Comparison of ENCODE assay signal across 16 cellular contexts in genomic region chr21:44702973-44703730, GRCh38. TPM values are rescaled to one million over a fixed set of nuclear protein-coding genes. Genes with fewer than 3 reads are reported as not detected.
DNase-seq lines count a peak whose midpoint lies in the region; TF ChIP-seq lines count a peak whose summit lies in the region.
"Had no signal": no experiment of that assay in that cellular context is flagged by ENCODE, and none has a peak within 500 bp of the region (broad histone marks: within the 10 kb centered on the region; RNA-seq: fewer than 3 reads in every experiment).

No MANE protein-coding gene starts in this region.

- H3K79me2 ChIP-seq in neural progenitor cell (ENCODE audit: low read depth) = no peaks in the 10 kb centered on the region

- H3K27me3 Mint-ChIP-seq in neural progenitor cell (ENCODE audit: insufficient read depth, low read depth) = peaks cover 63% of the 10 kb centered on the region

- peaks cover 3% of the 10 kb centered on the region for H4K20me1 ChIP-seq in neural progenitor cell (ENCODE audit: low read depth)

- H3K4me1 Mint-ChIP-seq in neural progenitor cell = peaks cover 56% of the 10 kb centered on the region
- H3K4me1 Mint-ChIP-seq: activated CD4-positive, alpha-beta memory T cell treated with anti-CD3 and anti-CD28 coated beads, Interleukin-2, amount 10 ng/mL, durations not matched to agents 7 days and 5 days had no signal

- H3K9me3 Mint-ChIP-seq in neural progenitor cell = peaks cover 2% of the 10 kb centered on the region

- H3K9ac ChIP-seq in neural progenitor cell = no peak overlapping the region
- H3K9ac ChIP-seq: BLaER1 treated with 17β-estradiol and CSF1 and Interleukin-3, amounts not matched to agents 10 nM and 100 nM had no signal

- H3K4me3 ChIP-seq in H7 (ENCODE audit: insufficient read depth, low read depth, low read length) (no peak overlapping the region), SJSA1 (no peak overlapping the region), neural progenitor cell (no peak overlapping the region)
- H3K4me3 ChIP-seq: ascending aorta; BLaER1 treated with 17β-estradiol and CSF1 and Interleukin-3, amounts not matched to agents 10 nM and 100 nM; gastroesophageal sphincter; thyroid gland had no signal

- H3K27me3 ChIP-seq in H7 (ENCODE audit: control insufficient read depth, insufficient read depth, low read length) (peaks cover 37% of the 10 kb centered on the region), SJSA1 (replicated peaks) (peaks cover 38% of the 10 kb centered on the region), neural progenitor cell (peaks cover 61% of the 10 kb centered on the region)
- H3K27me3 ChIP-seq: ascending aorta had no signal

- H3K4me3 Mint-ChIP-seq in neural progenitor cell = no peak overlapping the region
- H3K4me3 Mint-ChIP-seq: activated CD4-positive, alpha-beta memory T cell treated with anti-CD3 and anti-CD28 coated beads, Interleukin-2, amount 10 ng/mL, durations not matched to agents 7 days and 5 days had no signal

- H2AFZ ChIP-seq in neural progenitor cell (replicated peaks) = no peak overlapping the region

- H3K4me2 ChIP-seq in neural progenitor cell = no peak overlapping the region
- H3K4me2 ChIP-seq: BLaER1 treated with 17β-estradiol and CSF1 and Interleukin-3, amounts not matched to agents 10 nM and 100 nM had no signal

- no peaks in the 10 kb centered on the region for H3K36me3 Mint-ChIP-seq in neural progenitor cell

- H3K27ac ChIP-seq in SJSA1 (no peak overlapping the region), neural progenitor cell (no peak overlapping the region)
- H3K27ac ChIP-seq: ascending aorta; BLaER1 treated with 17β-estradiol and CSF1 and Interleukin-3, amounts not matched to agents 10 nM and 100 nM; gastroesophageal sphincter; thyroid gland had no signal

- H3F3A ChIP-seq in neural progenitor cell (ENCODE audit: low read depth) = no peaks in the 10 kb centered on the region

- DNase-seq in H7 = peak; percentile 62
- peak; percentile 82 for DNase-seq in NCI-H146 (lab: John Stamatoyannopoulos, UW)
- peak; percentile 7 to 41 for DNase-seq in SJSA1 (ENCODE audit: low read depth in 1 of 2, low spot score in 2 of 2)
- no peak for DNase-seq in neural progenitor cell (ENCODE audit: low spot score)
- no peak for DNase-seq in SIG-M5 treated with dmso at 0.1 percent for 504 hours (lab: John Stamatoyannopoulos, UW; ENCODE audit: unreplicated experiment)
- no peak for DNase-seq in epidermal melanocyte (ENCODE audit: insufficient read length, low spot score)
- DNase-seq in middle frontal gyrus (ENCODE audit: extremely low spot score, low spot score) = no peak
- DNase-seq: activated CD4-positive, alpha-beta memory T cell treated with anti-CD3 and anti-CD28 coated beads, Interleukin-2, amount 10 ng/mL, durations not matched to agents 7 days and 5 days; NCI-H226; right cardiac atrium; stimulated activated CD4-positive, alpha-beta T cell treated with anti-CD3 and anti-CD28 coated beads, Interleukin-2, amount 100 ng/mL, for 48 hours; thyroid gland had no signal

- H3K36me3 ChIP-seq in H7 (replicated peaks; ENCODE audit: control insufficient read depth, insufficient read depth, low read length) = no peaks in the 10 kb centered on the region
- H3K36me3 ChIP-seq in SJSA1 = no peaks in the 10 kb centered on the region
- no peaks in the 10 kb centered on the region for H3K36me3 ChIP-seq in neural progenitor cell
- H3K36me3 ChIP-seq: ascending aorta; BLaER1 treated with 17β-estradiol and CSF1 and Interleukin-3, amounts not matched to agents 10 nM and 100 nM; gastroesophageal sphincter; thyroid gland had no signal

- peak overlapping the region; percentile 29 for H3K27ac Mint-ChIP-seq in neural progenitor cell
- H3K27ac Mint-ChIP-seq: activated CD4-positive, alpha-beta memory T cell treated with anti-CD3 and anti-CD28 coated beads, Interleukin-2, amount 10 ng/mL, durations not matched to agents 7 days and 5 days had no signal

- H3K9me3 ChIP-seq in SJSA1 (replicated peaks) (no peaks in the 10 kb centered on the region), neural progenitor cell (ENCODE audit: low read depth) (no peaks in the 10 kb centered on the region)
- H3K9me3 ChIP-seq: ascending aorta, gastroesophageal sphincter, thyroid gland had no signal

- H3K4me1 ChIP-seq in SJSA1 (replicated peaks) = no peaks in the 10 kb centered on the region
- H3K4me1 ChIP-seq in neural progenitor cell = peaks cover 39% of the 10 kb centered on the region
- H3K4me1 ChIP-seq: ascending aorta, gastroesophageal sphincter had no signal

- TF ChIP-seq CTCF in neural progenitor cell (IDR thresholded peaks at IDR 0.05) = no peak

RNA-seq across cellular contexts. Expression of gene KRTAP10-12, which starts 6.2 kb away (rescaled TPM):
- not detected in 2 replicates for total RNA-seq in H7 (2014; rRNA removed; shearing (Covaris generic))
- not detected in 2 replicates for total RNA-seq in SJSA1 (2014; rRNA removed; shearing (Covaris generic))
- not detected in 2 replicates for total RNA-seq in neural progenitor cell (ENCODE audit: low replicate concordance)
- total RNA-seq: activated CD4-positive, alpha-beta memory T cell treated with anti-CD3 and anti-CD28 coated beads, Interleukin-2, amount 10 ng/mL, durations not matched to agents 7 days and 5 days; ascending aorta; gastroesophageal sphincter; OCI-LY7; right cardiac atrium; thyroid gland had no signal

RNA-seq across cellular contexts. Expression of gene TSPEAR, which starts 8.2 kb away (rescaled TPM):
- 1.0 and 1.8 TPM in 2 replicates for total RNA-seq in H7 (2014; rRNA removed; shearing (Covaris generic))
- total RNA-seq in SJSA1 (2014; rRNA removed; shearing (Covaris generic)) = not detected in 2 replicates
- total RNA-seq in neural progenitor cell (ENCODE audit: low replicate concordance) = not detected in 2 replicates
- total RNA-seq: activated CD4-positive, alpha-beta memory T cell treated with anti-CD3 and anti-CD28 coated beads, Interleukin-2, amount 10 ng/mL, durations not matched to agents 7 days and 5 days; ascending aorta; gastroesophageal sphincter; OCI-LY7 had no signal

RNA-seq across cellular contexts. Expression of gene KRTAP12-1, which starts 21.2 kb away (rescaled TPM):
- 0.17 TPM in 1 of 2 replicates, not detected in the other for total RNA-seq in H7 (2014; rRNA removed; shearing (Covaris generic))
- total RNA-seq in SJSA1 (2014; rRNA removed; shearing (Covaris generic)) = not detected in 2 replicates
- not detected in 2 replicates for total RNA-seq in neural progenitor cell (ENCODE audit: low replicate concordance)
- total RNA-seq: activated CD4-positive, alpha-beta memory T cell treated with anti-CD3 and anti-CD28 coated beads, Interleukin-2, amount 10 ng/mL, durations not matched to agents 7 days and 5 days; ascending aorta; gastroesophageal sphincter; OCI-LY7; right cardiac atrium had no signal

RNA-seq across cellular contexts. Expression of gene KRTAP12-2, which starts 36.4 kb away (rescaled TPM):
- total RNA-seq in H7 (2014; rRNA removed; shearing (Covaris generic)) = not detected in 2 replicates
- total RNA-seq in SJSA1 (2014; rRNA removed; shearing (Covaris generic)) = not detected in 2 replicates
- total RNA-seq in neural progenitor cell (ENCODE audit: low replicate concordance) = not detected in 2 replicates
- total RNA-seq: activated CD4-positive, alpha-beta memory T cell treated with anti-CD3 and anti-CD28 coated beads, Interleukin-2, amount 10 ng/mL, durations not matched to agents 7 days and 5 days; ascending aorta; gastroesophageal sphincter; OCI-LY7; right cardiac atrium had no signal

RNA-seq across cellular contexts. Expression of gene KRTAP12-3, which starts 45.4 kb away (rescaled TPM):
- not detected in 2 replicates for total RNA-seq in H7 (2014; rRNA removed; shearing (Covaris generic))
- not detected in 2 replicates for total RNA-seq in SJSA1 (2014; rRNA removed; shearing (Covaris generic))
- total RNA-seq in neural progenitor cell (ENCODE audit: low replicate concordance) = not detected in 2 replicates
- total RNA-seq: activated CD4-positive, alpha-beta memory T cell treated with anti-CD3 and anti-CD28 coated beads, Interleukin-2, amount 10 ng/mL, durations not matched to agents 7 days and 5 days; ascending aorta; gastroesophageal sphincter; OCI-LY7; right cardiac atrium; thyroid gland had no signal

Comparison
In these comparisons a context has a peak if more than half of its experiments do, and no peak if none do; other contexts are left out.
1. DNase-seq: peak in H7 (single experiment), NCI-H146 (single experiment) and SJSA1 (2 of 2); none in neural progenitor cell (single experiment), SIG-M5 treated with dmso at 0.1 percent for 504 hours (single experiment), epidermal melanocyte (single experiment) and middle frontal gyrus (single experiment).